ENCODE assay signal across 17 cellular contexts in the genomic region with DNA sequence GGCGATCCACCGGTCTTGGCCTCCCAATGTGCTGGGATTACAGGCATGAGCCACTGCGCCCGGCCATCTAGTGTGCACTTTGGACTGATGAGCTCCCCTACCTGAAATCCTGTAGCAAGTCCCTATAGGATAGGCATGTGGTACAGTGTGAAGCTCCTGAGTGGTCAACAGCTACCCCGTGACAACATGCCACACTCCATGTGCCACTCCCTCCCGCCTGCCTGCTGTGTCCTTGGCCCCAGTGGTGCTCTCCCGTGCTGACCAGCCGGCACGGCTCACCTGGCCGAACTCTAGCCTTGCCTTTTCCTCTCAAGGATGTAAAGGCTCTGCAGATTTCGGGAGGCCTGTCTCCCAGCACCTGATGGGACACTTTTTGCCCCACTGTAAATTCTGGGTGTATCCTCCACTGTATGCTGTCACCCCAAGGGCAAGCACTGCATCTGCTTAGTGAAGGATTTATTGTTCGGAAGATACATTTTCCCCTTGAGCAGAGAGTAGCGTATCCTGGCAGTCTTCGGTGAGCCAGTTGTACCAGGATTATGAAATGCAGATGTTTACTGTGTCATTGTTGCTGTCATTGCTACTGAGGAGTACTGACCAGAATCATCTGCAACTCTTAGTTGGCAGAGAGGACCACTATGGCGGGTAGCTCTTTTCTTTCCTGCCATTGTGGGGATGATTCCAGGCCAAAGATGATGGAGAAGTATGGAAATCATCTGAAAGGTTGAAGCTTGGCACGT.
A peak's percentile ranks its signal among the peaks of the same experiment; 100 is the strongest.
DNase-seq lines count a peak whose midpoint lies in the region; ATAC-seq and TF ChIP-seq lines count a peak whose summit lies in the region.
"Had no signal": no experiment of that assay in that cellular context is flagged by ENCODE, and none has a peak within 500 bp of the region (broad histone marks: within the 10 kb centered on the region; RNA-seq: fewer than 3 reads in every experiment).

No MANE protein-coding gene starts in this region.

- no peak overlapping the region for H3K9ac ChIP-seq in OCI-LY3 (ENCODE audit: low read length)
- H3K9ac ChIP-seq in smooth muscle cell (ENCODE audit: low read depth) = no peak overlapping the region

- peaks cover 20% of the 10 kb centered on the region for H3K36me3 ChIP-seq in OCI-LY3 (replicated peaks; ENCODE audit: low read depth, low read length)
- no peaks in the 10 kb centered on the region for H3K36me3 ChIP-seq in smooth muscle cell (ENCODE audit: low read depth)
- H3K36me3 ChIP-seq: uterus had no signal

- H3K9me3 Mint-ChIP-seq in activated T-cell treated with anti-CD3 and anti-CD28 coated beads, Interleukin-2, amount 50 U/mL, for 72 hours = peaks cover 5 to 6% of the 10 kb centered on the region in 2 donors
- H3K9me3 Mint-ChIP-seq in mesothelial cell of epicardium = peaks cover 11% of the 10 kb centered on the region

- H3K4me3 Mint-ChIP-seq in activated T-cell treated with anti-CD3 and anti-CD28 coated beads, Interleukin-2, amount 50 U/mL, for 72 hours = peak overlapping the region in 1 of 2 donors; percentile 44
- no peak overlapping the region for H3K4me3 Mint-ChIP-seq in mesothelial cell of epicardium
- H3K4me3 Mint-ChIP-seq: activated T-cell treated with anti-CD3 and anti-CD28 coated beads, Interleukin-2, amount 50 U/mL, for 4 hours; neural crest cell had no signal

- H3K4me1 ChIP-seq in OCI-LY3 (ENCODE audit: low read length) (peaks cover 23% of the 10 kb centered on the region), smooth muscle cell (ENCODE audit: low read depth) (peaks cover 26% of the 10 kb centered on the region)

- H3K4me3 ChIP-seq in OCI-LY3 (ENCODE audit: low read length) (peak overlapping the region; percentile 26; the same call in 1 of the 2 replicates), epithelial cell of esophagus (ENCODE audit: low read length) (no peak overlapping the region), smooth muscle cell (no peak overlapping the region)
- H3K4me3 ChIP-seq: body of pancreas, K562, uterus had no signal

- peaks cover 9 to 12% of the 10 kb centered on the region in 2 donors for H3K36me3 Mint-ChIP-seq in activated T-cell treated with anti-CD3 and anti-CD28 coated beads, Interleukin-2, amount 50 U/mL, for 72 hours (ENCODE audit: insufficient read depth in 2 of 2)
- H3K36me3 Mint-ChIP-seq in mesothelial cell of epicardium = peaks cover 22% of the 10 kb centered on the region

- no peaks in the 10 kb centered on the region for H3K27me3 Mint-ChIP-seq in activated T-cell treated with anti-CD3 and anti-CD28 coated beads, Interleukin-2, amount 50 U/mL, for 72 hours (ENCODE audit: low read depth)
- H3K27me3 Mint-ChIP-seq in mesothelial cell of epicardium (ENCODE audit: low read depth) = no peaks in the 10 kb centered on the region

- H3K27ac Mint-ChIP-seq in activated T-cell treated with anti-CD3 and anti-CD28 coated beads, Interleukin-2, amount 50 U/mL, for 72 hours = no peak overlapping the region
- H3K27ac Mint-ChIP-seq in mesothelial cell of epicardium = no peak overlapping the region

- no peak for DNase-seq in activated T-cell treated with anti-CD3 and anti-CD28 coated beads, Interleukin-2, amount 50 U/mL, for 72 hours
- no peak for DNase-seq in activated T-cell treated with anti-CD3 and anti-CD28 coated beads, Interleukin-2, amount 50 U/mL, for 48 hours
- DNase-seq in epithelial cell of esophagus (ENCODE audit: low read depth) = peak; percentile 41
- no peak for DNase-seq in smooth muscle cell (lab: John Stamatoyannopoulos, UW; ENCODE audit: unreplicated experiment)
- no peak for DNase-seq in nucleus accumbens (lab: John Stamatoyannopoulos, UW)
- no peak for DNase-seq in mesothelial cell of epicardium (ENCODE audit: low spot score in 2 of 2, unreplicated experiment in 2 of 2)
- no peak for DNase-seq in OCI-M2 (lab: John Stamatoyannopoulos, UW; ENCODE audit: unreplicated experiment)
- DNase-seq: activated T-cell treated with anti-CD3 and anti-CD28 coated beads, Interleukin-2, amount 50 U/mL, for 4 hours; body of pancreas; DMS153; effector memory CD4-positive, alpha-beta T cell; SHP77 treated with DMSO at 0.1 percent for 48 hours; uterus had no signal

- H3K4me2 ChIP-seq in OCI-LY3 (ENCODE audit: low read length) (peak overlapping the region; percentile 71), smooth muscle cell (peak overlapping the region; percentile 14)

- peaks cover 48% of the 10 kb centered on the region for H3K4me1 Mint-ChIP-seq in activated T-cell treated with anti-CD3 and anti-CD28 coated beads, Interleukin-2, amount 50 U/mL, for 72 hours (ENCODE audit: low read depth)
- H3K4me1 Mint-ChIP-seq in mesothelial cell of epicardium = peaks cover 27% of the 10 kb centered on the region

- H3K27me3 ChIP-seq in OCI-LY3 (ENCODE audit: low read depth, low read length) (no peaks in the 10 kb centered on the region), smooth muscle cell (ENCODE audit: low read depth) (no peaks in the 10 kb centered on the region)
- H3K27me3 ChIP-seq: body of pancreas, uterus had no signal

- TF ChIP-seq CTCF in OCI-LY3 (IDR thresholded peaks at IDR 0.05; ENCODE audit: low read depth, low read length) (no peak), epithelial cell of esophagus (IDR thresholded peaks at IDR 0.05; ENCODE audit: insufficient read depth, low read depth, low read length, missing control alignments) (no peak), smooth muscle cell (IDR thresholded peaks at IDR 0.05; ENCODE audit: borderline replicate concordance, insufficient read depth, poor library complexity, severe bottlenecking) (no peak), mesothelial cell of epicardium (IDR thresholded peaks at IDR 0.05; ENCODE audit: unreplicated experiment) (no peak)

- H3K79me2 ChIP-seq in OCI-LY3 (ENCODE audit: low read length) (peaks cover 56% of the 10 kb centered on the region), smooth muscle cell (ENCODE audit: low read depth) (peaks cover 97% of the 10 kb centered on the region)

- H4K20me1 ChIP-seq in OCI-LY3 (ENCODE audit: insufficient read depth, low read length) = peaks cover 58% of the 10 kb centered on the region
- H4K20me1 ChIP-seq in smooth muscle cell (ENCODE audit: low read depth) = peaks cover 95% of the 10 kb centered on the region

- peak; percentile 13 to 25 for ATAC-seq in activated T-cell treated with anti-CD3 and anti-CD28 coated beads, Interleukin-2, amount 50 U/mL, for 72 hours (replicated peaks in 1 of 2)
- ATAC-seq: body of pancreas, K562, left lobe of liver had no signal

- peaks cover 8% of the 10 kb centered on the region; the same call in 1 of the 2 replicates for H3K9me3 ChIP-seq in OCI-LY3 (ENCODE audit: insufficient read depth, low read length)
- no peaks in the 10 kb centered on the region for H3K9me3 ChIP-seq in smooth muscle cell (replicated peaks; ENCODE audit: low read depth)
- H3K9me3 ChIP-seq: body of pancreas, uterus had no signal

- 88% methylated on average over 16 of the region's 16 CpGs for WGBS in smooth muscle cell (ENCODE audit: low lambda C conversion rate)

- no peak overlapping the region for H2AFZ ChIP-seq in OCI-LY3 (ENCODE audit: low read depth, low read length)
- no peak overlapping the region for H2AFZ ChIP-seq in smooth muscle cell (ENCODE audit: low read depth)

- no peak overlapping the region for H3K27ac ChIP-seq in OCI-LY3 (ENCODE audit: low read length)
- H3K27ac ChIP-seq in smooth muscle cell (ENCODE audit: low read depth) = peak overlapping the region; percentile 41
- H3K27ac ChIP-seq: body of pancreas had no signal

- peaks cover 5% of the 10 kb centered on the region for H3F3A ChIP-seq in smooth muscle cell (ENCODE audit: low read depth)
